12 cellular contexts compared by ENCODE assay signal in the genomic region with DNA sequence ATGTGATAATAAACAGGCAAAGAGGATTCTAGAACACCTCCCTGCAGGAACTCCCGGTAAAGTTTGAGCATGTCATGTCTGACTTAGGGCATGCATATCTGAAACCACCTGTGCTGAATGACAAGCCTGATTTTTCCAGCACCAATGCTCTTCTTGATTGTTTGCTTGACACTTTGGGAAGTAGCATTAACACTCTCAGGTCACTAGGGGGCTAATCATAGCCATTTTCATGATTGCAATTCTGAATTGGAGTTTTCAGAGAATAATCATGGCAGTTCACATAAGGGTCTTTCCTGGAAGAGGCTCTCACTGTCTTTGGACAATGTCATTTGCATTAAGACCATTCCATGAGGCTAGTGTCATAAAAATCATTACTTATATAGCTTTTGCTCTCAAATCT.
DNase-seq lines count a peak whose midpoint lies in the region; ATAC-seq and TF ChIP-seq lines count a peak whose summit lies in the region.
"Had no signal": no experiment of that assay in that cellular context is flagged by ENCODE, and none has a peak within 500 bp of the region (broad histone marks: within the 10 kb centered on the region; RNA-seq: fewer than 3 reads in every experiment).

No MANE protein-coding gene starts in this region.

- no peaks in the 10 kb centered on the region for H3K36me3 Mint-ChIP-seq in chondrocyte (ENCODE audit: low read depth)
- no peaks in the 10 kb centered on the region for H3K36me3 Mint-ChIP-seq in osteocyte (ENCODE audit: unreplicated experiment)

- DNase-seq in NCI-H2171 treated with DMSO at 0.1 percent for 48 hours (lab: John Stamatoyannopoulos, UW) (peak; percentile 8), NCI-H2171 (lab: John Stamatoyannopoulos, UW) (no peak), chondrocyte (ENCODE audit: low spot score) (no peak), osteocyte (ENCODE audit: extremely low spot score, unreplicated experiment) (no peak), NCI-H345 treated with DMSO at 0.1 percent for 48 hours (lab: John Stamatoyannopoulos, UW; ENCODE audit: unreplicated experiment) (no peak)
- no peak for DNase-seq in activated CD4-positive, alpha-beta T cell treated with anti-CD3 and anti-CD28 coated beads for 1 hour
- DNase-seq: dorsolateral prefrontal cortex, nucleus accumbens had no signal

- no peaks in the 10 kb centered on the region for H3K9me3 Mint-ChIP-seq in chondrocyte (ENCODE audit: low read depth)
- no peaks in the 10 kb centered on the region for H3K9me3 Mint-ChIP-seq in osteocyte (ENCODE audit: unreplicated experiment)
- H3K9me3 Mint-ChIP-seq: activated T-helper 1 cell treated with anti-CD3 and anti-CD28 coated beads, Interleukin-12 subunit alpha, Interleukin-12 subunit beta, Interleukin-2, Interleukin-4 antibody, amounts not matched to agents 30 ng/mL and 10 ng/mL and 1 ng/mL, durations not matched to agents 14 hours and 24 hours and 36 hours; T-helper 2 cell treated with Interferon-gamma antibody and Interleukin-4, amounts not matched to agents 5 μg/mL and 100 μg/mL, for 36 hours had no signal

- no peak overlapping the region for H3K4me3 Mint-ChIP-seq in chondrocyte (ENCODE audit: unreplicated experiment)
- no peak overlapping the region for H3K4me3 Mint-ChIP-seq in osteocyte (ENCODE audit: unreplicated experiment)
- H3K4me3 Mint-ChIP-seq: activated T-helper 1 cell treated with anti-CD3 and anti-CD28 coated beads, Interleukin-12 subunit alpha, Interleukin-12 subunit beta, Interleukin-2, Interleukin-4 antibody, amounts not matched to agents 30 ng/mL and 10 ng/mL and 1 ng/mL, durations not matched to agents 14 hours and 24 hours and 36 hours; T-helper 2 cell treated with Interferon-gamma antibody and Interleukin-4, amounts not matched to agents 5 μg/mL and 100 μg/mL, for 36 hours had no signal

- no peak overlapping the region for H3K27ac Mint-ChIP-seq in chondrocyte (ENCODE audit: unreplicated experiment)
- no peak overlapping the region for H3K27ac Mint-ChIP-seq in osteocyte (ENCODE audit: unreplicated experiment)
- H3K27ac Mint-ChIP-seq: activated T-helper 1 cell treated with anti-CD3 and anti-CD28 coated beads, Interleukin-12 subunit alpha, Interleukin-12 subunit beta, Interleukin-2, Interleukin-4 antibody, amounts not matched to agents 30 ng/mL and 10 ng/mL and 1 ng/mL, durations not matched to agents 14 hours and 24 hours and 36 hours; T-helper 2 cell treated with Interferon-gamma antibody and Interleukin-4, amounts not matched to agents 5 μg/mL and 100 μg/mL, for 36 hours had no signal

- H3K4me1 Mint-ChIP-seq in chondrocyte (ENCODE audit: low read depth) (peaks cover 18% of the 10 kb centered on the region), osteocyte (ENCODE audit: unreplicated experiment) (peaks cover 14% of the 10 kb centered on the region)

- ATAC-seq in GM21528 (IDR thresholded peaks at IDR 0.05; ENCODE audit: low FRiP score, unreplicated experiment): no peak

- TF ChIP-seq CTCF in LNCAP (IDR thresholded peaks at IDR 0.05) (peak; percentile 48), chondrocyte (IDR thresholded peaks at IDR 0.05) (peak; percentile 73), osteocyte (IDR thresholded peaks at IDR 0.05) (peak; percentile 46)

- H3K27me3 Mint-ChIP-seq in chondrocyte (ENCODE audit: low read depth) (no peaks in the 10 kb centered on the region), osteocyte (ENCODE audit: unreplicated experiment) (peaks cover 4% of the 10 kb centered on the region)
